Comparison of ENCODE assay signal across 1 cellular context in the genomic region with DNA sequence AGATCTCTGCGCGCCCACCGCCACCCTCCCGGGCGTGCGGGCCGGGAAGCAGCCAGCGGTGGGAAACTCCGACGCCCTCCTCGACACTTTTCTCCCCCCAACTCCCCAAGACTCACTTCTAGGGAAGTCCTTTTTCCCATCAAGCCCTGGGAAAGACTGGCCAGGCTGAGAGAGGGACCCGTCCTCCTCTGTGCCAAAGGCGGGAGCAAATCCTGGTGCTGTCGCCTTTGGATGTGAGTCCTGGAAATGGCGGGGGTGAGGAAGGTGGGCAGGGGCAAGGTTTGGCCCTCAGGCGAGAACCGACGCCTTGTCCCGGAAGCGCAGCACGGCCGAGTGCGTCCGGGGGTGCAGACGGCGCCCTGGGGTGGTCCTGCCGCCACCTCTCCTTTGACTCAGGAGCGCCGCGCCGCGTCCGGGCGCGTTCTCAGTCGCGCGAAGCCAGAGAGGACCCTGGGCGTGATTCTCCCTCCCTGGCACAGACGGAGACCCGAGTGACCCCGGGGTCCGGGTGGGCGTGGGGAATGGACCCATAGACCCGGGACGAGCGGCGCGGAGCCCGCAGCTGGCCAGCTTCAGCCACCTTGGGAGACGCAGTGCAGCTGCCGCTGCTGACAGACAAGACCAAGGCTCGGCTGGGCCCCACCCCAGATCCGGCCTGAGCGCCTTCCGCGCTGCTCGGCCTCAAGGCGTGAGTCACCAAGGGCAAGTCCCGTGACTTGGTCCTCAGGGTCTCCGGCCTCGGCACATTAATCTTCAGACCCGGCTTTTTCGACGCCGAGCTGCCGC.
TF ChIP-seq lines count a peak whose summit lies in the region.

No MANE protein-coding gene starts in this region.

TF ChIP-seq in GM23338, 12 proteins besides CTCF, POLR2A, EP300 and RAD21 (continued from another document):
- TF ChIP-seq, protein P1, sequence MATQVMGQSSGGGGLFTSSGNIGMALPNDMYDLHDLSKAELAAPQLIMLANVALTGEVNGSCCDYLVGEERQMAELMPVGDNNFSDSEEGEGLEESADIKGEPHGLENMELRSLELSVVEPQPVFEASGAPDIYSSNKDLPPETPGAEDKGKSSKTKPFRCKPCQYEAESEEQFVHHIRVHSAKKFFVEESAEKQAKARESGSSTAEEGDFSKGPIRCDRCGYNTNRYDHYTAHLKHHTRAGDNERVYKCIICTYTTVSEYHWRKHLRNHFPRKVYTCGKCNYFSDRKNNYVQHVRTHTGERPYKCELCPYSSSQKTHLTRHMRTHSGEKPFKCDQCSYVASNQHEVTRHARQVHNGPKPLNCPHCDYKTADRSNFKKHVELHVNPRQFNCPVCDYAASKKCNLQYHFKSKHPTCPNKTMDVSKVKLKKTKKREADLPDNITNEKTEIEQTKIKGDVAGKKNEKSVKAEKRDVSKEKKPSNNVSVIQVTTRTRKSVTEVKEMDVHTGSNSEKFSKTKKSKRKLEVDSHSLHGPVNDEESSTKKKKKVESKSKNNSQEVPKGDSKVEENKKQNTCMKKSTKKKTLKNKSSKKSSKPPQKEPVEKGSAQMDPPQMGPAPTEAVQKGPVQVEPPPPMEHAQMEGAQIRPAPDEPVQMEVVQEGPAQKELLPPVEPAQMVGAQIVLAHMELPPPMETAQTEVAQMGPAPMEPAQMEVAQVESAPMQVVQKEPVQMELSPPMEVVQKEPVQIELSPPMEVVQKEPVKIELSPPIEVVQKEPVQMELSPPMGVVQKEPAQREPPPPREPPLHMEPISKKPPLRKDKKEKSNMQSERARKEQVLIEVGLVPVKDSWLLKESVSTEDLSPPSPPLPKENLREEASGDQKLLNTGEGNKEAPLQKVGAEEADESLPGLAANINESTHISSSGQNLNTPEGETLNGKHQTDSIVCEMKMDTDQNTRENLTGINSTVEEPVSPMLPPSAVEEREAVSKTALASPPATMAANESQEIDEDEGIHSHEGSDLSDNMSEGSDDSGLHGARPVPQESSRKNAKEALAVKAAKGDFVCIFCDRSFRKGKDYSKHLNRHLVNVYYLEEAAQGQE (IDR thresholded peaks at IDR 0.05; ENCODE audit: unreplicated experiment) = no peak
- TF ChIP-seq, protein P2, sequence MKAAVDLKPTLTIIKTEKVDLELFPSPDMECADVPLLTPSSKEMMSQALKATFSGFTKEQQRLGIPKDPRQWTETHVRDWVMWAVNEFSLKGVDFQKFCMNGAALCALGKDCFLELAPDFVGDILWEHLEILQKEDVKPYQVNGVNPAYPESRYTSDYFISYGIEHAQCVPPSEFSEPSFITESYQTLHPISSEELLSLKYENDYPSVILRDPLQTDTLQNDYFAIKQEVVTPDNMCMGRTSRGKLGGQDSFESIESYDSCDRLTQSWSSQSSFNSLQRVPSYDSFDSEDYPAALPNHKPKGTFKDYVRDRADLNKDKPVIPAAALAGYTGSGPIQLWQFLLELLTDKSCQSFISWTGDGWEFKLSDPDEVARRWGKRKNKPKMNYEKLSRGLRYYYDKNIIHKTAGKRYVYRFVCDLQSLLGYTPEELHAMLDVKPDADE (IDR thresholded peaks at IDR 0.05) = no peak
- no peak for TF ChIP-seq JUNB (IDR thresholded peaks at IDR 0.05; ENCODE audit: unreplicated experiment)
- TF ChIP-seq CREB1 (CRISPR knock-in tag; IDR thresholded peaks at IDR 0.05; ENCODE audit: low read depth) = no peak
- TF ChIP-seq, protein P3, sequence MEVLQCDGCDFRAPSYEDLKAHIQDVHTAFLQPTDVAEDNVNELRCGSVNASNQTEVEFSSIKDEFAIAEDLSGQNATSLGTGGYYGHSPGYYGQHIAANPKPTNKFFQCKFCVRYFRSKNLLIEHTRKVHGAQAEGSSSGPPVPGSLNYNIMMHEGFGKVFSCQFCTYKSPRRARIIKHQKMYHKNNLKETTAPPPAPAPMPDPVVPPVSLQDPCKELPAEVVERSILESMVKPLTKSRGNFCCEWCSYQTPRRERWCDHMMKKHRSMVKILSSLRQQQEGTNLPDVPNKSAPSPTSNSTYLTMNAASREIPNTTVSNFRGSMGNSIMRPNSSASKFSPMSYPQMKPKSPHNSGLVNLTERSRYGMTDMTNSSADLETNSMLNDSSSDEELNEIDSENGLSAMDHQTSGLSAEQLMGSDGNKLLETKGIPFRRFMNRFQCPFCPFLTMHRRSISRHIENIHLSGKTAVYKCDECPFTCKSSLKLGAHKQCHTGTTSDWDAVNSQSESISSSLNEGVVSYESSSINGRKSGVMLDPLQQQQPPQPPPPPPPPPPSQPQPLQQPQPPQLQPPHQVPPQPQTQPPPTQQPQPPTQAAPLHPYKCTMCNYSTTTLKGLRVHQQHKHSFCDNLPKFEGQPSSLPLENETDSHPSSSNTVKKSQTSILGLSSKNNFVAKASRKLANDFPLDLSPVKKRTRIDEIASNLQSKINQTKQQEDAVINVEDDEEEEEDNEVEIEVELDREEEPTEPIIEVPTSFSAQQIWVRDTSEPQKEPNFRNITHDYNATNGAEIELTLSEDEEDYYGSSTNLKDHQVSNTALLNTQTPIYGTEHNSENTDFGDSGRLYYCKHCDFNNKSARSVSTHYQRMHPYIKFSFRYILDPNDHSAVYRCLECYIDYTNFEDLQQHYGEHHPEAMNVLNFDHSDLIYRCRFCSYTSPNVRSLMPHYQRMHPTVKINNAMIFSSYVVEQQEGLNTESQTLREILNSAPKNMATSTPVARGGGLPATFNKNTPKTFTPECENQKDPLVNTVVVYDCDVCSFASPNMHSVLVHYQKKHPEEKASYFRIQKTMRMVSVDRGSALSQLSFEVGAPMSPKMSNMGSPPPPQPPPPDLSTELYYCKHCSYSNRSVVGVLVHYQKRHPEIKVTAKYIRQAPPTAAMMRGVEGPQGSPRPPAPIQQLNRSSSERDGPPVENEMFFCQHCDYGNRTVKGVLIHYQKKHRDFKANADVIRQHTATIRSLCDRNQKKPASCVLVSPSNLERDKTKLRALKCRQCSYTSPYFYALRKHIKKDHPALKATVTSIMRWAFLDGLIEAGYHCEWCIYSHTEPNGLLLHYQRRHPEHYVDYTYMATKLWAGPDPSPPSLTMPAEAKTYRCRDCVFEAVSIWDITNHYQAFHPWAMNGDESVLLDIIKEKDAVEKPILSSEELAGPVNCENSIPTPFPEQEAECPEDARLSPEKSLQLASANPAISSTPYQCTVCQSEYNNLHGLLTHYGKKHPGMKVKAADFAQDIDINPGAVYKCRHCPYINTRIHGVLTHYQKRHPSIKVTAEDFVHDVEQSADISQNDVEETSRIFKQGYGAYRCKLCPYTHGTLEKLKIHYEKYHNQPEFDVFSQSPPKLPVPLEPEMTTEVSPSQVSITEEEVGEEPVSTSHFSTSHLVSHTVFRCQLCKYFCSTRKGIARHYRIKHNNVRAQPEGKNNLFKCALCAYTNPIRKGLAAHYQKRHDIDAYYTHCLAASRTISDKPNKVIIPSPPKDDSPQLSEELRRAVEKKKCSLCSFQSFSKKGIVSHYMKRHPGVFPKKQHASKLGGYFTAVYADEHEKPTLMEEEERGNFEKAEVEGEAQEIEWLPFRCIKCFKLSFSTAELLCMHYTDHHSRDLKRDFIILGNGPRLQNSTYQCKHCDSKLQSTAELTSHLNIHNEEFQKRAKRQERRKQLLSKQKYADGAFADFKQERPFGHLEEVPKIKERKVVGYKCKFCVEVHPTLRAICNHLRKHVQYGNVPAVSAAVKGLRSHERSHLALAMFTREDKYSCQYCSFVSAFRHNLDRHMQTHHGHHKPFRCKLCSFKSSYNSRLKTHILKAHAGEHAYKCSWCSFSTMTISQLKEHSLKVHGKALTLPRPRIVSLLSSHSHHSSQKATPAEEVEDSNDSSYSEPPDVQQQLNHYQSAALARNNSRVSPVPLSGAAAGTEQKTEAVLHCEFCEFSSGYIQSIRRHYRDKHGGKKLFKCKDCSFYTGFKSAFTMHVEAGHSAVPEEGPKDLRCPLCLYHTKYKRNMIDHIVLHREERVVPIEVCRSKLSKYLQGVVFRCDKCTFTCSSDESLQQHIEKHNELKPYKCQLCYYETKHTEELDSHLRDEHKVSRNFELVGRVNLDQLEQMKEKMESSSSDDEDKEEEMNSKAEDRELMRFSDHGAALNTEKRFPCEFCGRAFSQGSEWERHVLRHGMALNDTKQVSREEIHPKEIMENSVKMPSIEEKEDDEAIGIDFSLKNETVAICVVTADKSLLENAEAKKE (CRISPR knock-in tag; IDR thresholded peaks at IDR 0.05) = no peak
- TF ChIP-seq POLR2AphosphoS5 (IDR thresholded peaks at IDR 0.05; ENCODE audit: low read depth) = 0 out of 2 replicates have a peak, but pooled peaks have one; percentile 23
- peak; percentile 39 for TF ChIP-seq EZH2 (IDR thresholded peaks at IDR 0.05; ENCODE audit: low read depth, unreplicated experiment)
- no peak for TF ChIP-seq ZNF331 (CRISPR knock-in tag; IDR thresholded peaks at IDR 0.05; ENCODE audit: low read depth)
- no peak for TF ChIP-seq ZNF114 (CRISPR knock-in tag; IDR thresholded peaks at IDR 0.05)
- TF ChIP-seq EZH2phosphoT487 (IDR thresholded peaks at IDR 0.05; ENCODE audit: unreplicated experiment) = peak; percentile 65
TF ChIP-seq in GM23338: peak in this region for 3.
